Comparison of ENCODE assay signal across 11 cellular contexts in the genomic region with DNA sequence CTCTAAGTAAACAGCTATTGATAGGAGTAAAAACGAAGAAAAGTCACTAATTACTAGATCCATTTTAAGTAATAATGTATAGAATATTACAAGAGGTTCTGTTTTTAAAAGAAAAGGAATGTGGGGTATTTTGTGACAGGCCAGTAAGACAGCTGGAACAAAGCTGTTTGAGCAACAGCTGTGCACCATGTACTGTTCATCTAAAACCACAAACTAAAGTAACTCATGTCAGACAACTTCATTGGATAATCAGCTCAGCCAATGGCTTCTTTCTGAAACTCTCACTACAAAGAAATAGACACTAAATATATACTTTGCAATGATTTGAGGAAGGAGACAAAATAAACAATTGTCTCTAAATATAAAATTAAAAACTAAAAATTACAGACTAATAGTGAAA. TPM values are rescaled to one million over a fixed set of nuclear protein-coding genes. Genes with fewer than 3 reads are reported as not detected.
A peak's percentile ranks its signal among the peaks of the same experiment; 100 is the strongest.
DNase-seq lines count a peak whose midpoint lies in the region; ATAC-seq, FAIRE-seq and TF ChIP-seq lines count a peak whose summit lies in the region.
"Had no signal": no experiment of that assay in that cellular context is flagged by ENCODE, and none has a peak within 500 bp of the region (broad histone marks: within the 10 kb centered on the region; RNA-seq: fewer than 3 reads in every experiment).

No MANE protein-coding gene starts in this region.

- H4K5ac ChIP-seq in H1 (ENCODE audit: insufficient read length, low read depth, low read length) = no peak overlapping the region

- H3K56ac ChIP-seq in H1 (replicated peaks; ENCODE audit: insufficient read length, low read depth, low read length) = no peak overlapping the region

- CTCF ChIA-PET in A673 (lab: Charles Lee) (no interaction called here), H1 (lab: Charles Lee; ENCODE audit: partially characterized antibody) (interaction anchor here (1.2 to 5.6 kb wide), 8 partner anchors 10 to 113 kb away, joined by 3 to 49 read pairs (median 5); no protein-coding TSS in a partner anchor)

- no peak for TF ChIP-seq RAD21 in H1 (IDR thresholded peaks at IDR 0.05 in 1 of 2, conservative IDR thresholded peaks at IDR 0.05 in 1 of 2; ENCODE audit: low read depth in 2 of 2, low read length in 2 of 2)

- no peak overlapping the region for H4K8ac ChIP-seq in H1 (ENCODE audit: extremely low read depth, insufficient read depth, low read length)

- no peaks in the 10 kb centered on the region for H4K20me1 ChIP-seq in H1 (replicated peaks in 1 of 2; ENCODE audit: control insufficient read depth in 1 of 2, insufficient read depth in 2 of 2, low read length in 2 of 2)

- no peak overlapping the region for H3K18ac ChIP-seq in H1 (ENCODE audit: extremely low read depth, low read length)

- no peaks in the 10 kb centered on the region for H3K27me3 ChIP-seq in A673 (replicated peaks; ENCODE audit: insufficient read depth, low read depth, low read length, poor library complexity)
- no peaks in the 10 kb centered on the region for H3K27me3 ChIP-seq in H1 (replicated peaks in 1 of 4; ENCODE audit: control insufficient read depth in 3 of 4, extremely low read depth in 1 of 4, insufficient read depth in 3 of 4, low read length in 3 of 4)

- no peak overlapping the region; a peak in 1 of 4 replicates for H3K4me2 ChIP-seq in H1 (ENCODE audit: insufficient read depth in 1 of 2, low read depth in 2 of 2, low read length in 2 of 2)

- H3K4me1 ChIP-seq in A673 (ENCODE audit: insufficient read depth, low read length, poor library complexity, severe bottlenecking) = peaks cover 7% of the 10 kb centered on the region
- H3K4me1 ChIP-seq in H1 (replicated peaks in 1 of 4; ENCODE audit: control insufficient read depth in 3 of 4, insufficient read depth in 4 of 4, low read length in 3 of 4) = peaks cover 0 to 29% (median 7%) of the 10 kb centered on the region in 4 experiments; a peak in 5 of 7 replicates

- no peak overlapping the region for H2BK5ac ChIP-seq in H1 (ENCODE audit: low read depth, low read length)

- TF ChIP-seq POLR2A in H1 (IDR thresholded peaks at IDR 0.05; ENCODE audit: control extremely low read depth in 1 of 2, low read depth in 2 of 2, low read length in 2 of 2) = no peak

- H2BK20ac ChIP-seq in H1 (ENCODE audit: low read length) = no peak overlapping the region

- H3K27ac ChIP-seq in A673 (ENCODE audit: low read depth, low read length, poor library complexity, severe bottlenecking) (no peak overlapping the region), H1 (ENCODE audit: low read depth, low read length) (no peak overlapping the region)

- no peak overlapping the region for H3K23ac ChIP-seq in H1 (ENCODE audit: insufficient read length)

- no peak overlapping the region for H3K14ac ChIP-seq in H1 (ENCODE audit: insufficient read length)

- H3K4me3 ChIP-seq in A673 (ENCODE audit: low read depth, low read length, poor library complexity, severe bottlenecking) = no peak overlapping the region
- peak overlapping the region in 1 of 4 experiments; percentile 64; a peak in 1 of 8 replicates for H3K4me3 ChIP-seq in H1 (ENCODE audit: extremely low read depth in 1 of 4, insufficient read depth in 2 of 4, low read depth in 3 of 4, low read length in 4 of 4)

- peak; percentile 24 for DNase-seq in A673 (ENCODE audit: low spot score)
- DNase-seq in H1 (ENCODE audit: low read depth in 1 of 2, low spot score in 2 of 2) = no peak
- no peak for DNase-seq in NCI-H446 (lab: John Stamatoyannopoulos, UW)
- DNase-seq in activated CD4-positive, alpha-beta T cell treated with anti-CD3 and anti-CD28 coated beads, Interleukin-2, amount 50 U/mL, for 48 hours = no peak
- no peak for DNase-seq in NCI-H146 treated with DMSO at 0.1 percent for 48 hours (lab: John Stamatoyannopoulos, UW; ENCODE audit: unreplicated experiment)
- no peak for DNase-seq in activated CD4-positive, alpha-beta T cell treated with anti-CD3 and anti-CD28 coated beads for 1 hour
- DNase-seq: ACHN; activated CD8-positive, alpha-beta memory T cell treated with anti-CD3 and anti-CD28 coated beads, Interleukin-2, amount 50 U/mL, for 4 hours; NCI-H2171 had no signal

- BruUV-seq in A673 (replicated peaks; lab: Mats Ljungman, UMichigan) = no TSS peak

- POLR2A ChIA-PET in A673 (lab: Charles Lee; ENCODE audit: low non-redundant PET) (no interaction called here), H1 (lab: Charles Lee; ENCODE audit: partially characterized antibody) (interaction anchor here (1.0 to 4.5 kb wide), 16 partner anchors 8 to 79 kb away, joined by 3 to 18 read pairs (median 6); no protein-coding TSS in a partner anchor)

- H2BK12ac ChIP-seq in H1 (ENCODE audit: low read depth, low read length) = no peak overlapping the region

- TF ChIP-seq CTCF in A673 (conservative IDR thresholded peaks at IDR 0.05; ENCODE audit: low read depth, low read length) = no peak
- no peak for TF ChIP-seq CTCF in H1 (IDR thresholded peaks at IDR 0.05; ENCODE audit: control extremely low read depth in 1 of 3, insufficient read depth in 1 of 3, low read depth in 1 of 3, low read length in 3 of 3)

- no peak for FAIRE-seq in H1 (lab: Jason Lieb, UNC)

- peaks cover 5% of the 10 kb centered on the region for H3K23me2 ChIP-seq in H1 (ENCODE audit: low read depth, low read length)

- no peaks in the 10 kb centered on the region for H3K79me1 ChIP-seq in H1 (ENCODE audit: low read depth, low read length)

- H3K79me2 ChIP-seq in H1 (ENCODE audit: control insufficient read depth in 1 of 2, insufficient read depth in 2 of 2, low read length in 2 of 2) = peaks cover 25 to 95% of the 10 kb centered on the region in 2 experiments

- no peak overlapping the region for H2AK5ac ChIP-seq in H1 (ENCODE audit: low read depth, low read length)

- peaks cover 6% of the 10 kb centered on the region for H3K9me3 ChIP-seq in A673 (ENCODE audit: low read depth, low read length, poor library complexity, severe bottlenecking)
- H3K9me3 ChIP-seq in H1 (ENCODE audit: insufficient read depth in 2 of 2, low read depth in 1 of 2, low read length in 1 of 2) = no peaks in the 10 kb centered on the region

- TF ChIP-seq EP300 in H1 (IDR thresholded peaks at IDR 0.05; ENCODE audit: borderline replicate concordance in 1 of 2, low read depth in 2 of 2, low read length in 2 of 2) = no peak

- H3K36me3 ChIP-seq in A673 (ENCODE audit: insufficient read depth, low read length, poor library complexity, severe bottlenecking) (no peaks in the 10 kb centered on the region), H1 (ENCODE audit: control insufficient read depth in 2 of 4, insufficient read depth in 4 of 4, low read length in 3 of 4) (no peaks in the 10 kb centered on the region; a peak in 1 of 8 replicates)

- no peak overlapping the region for H4K91ac ChIP-seq in H1 (replicated peaks; ENCODE audit: insufficient read length, low read length)

- H2BK15ac ChIP-seq in H1 (ENCODE audit: low read length) = no peak overlapping the region

- H2AFZ ChIP-seq in H1 (ENCODE audit: low read length) = no peak overlapping the region

- intact Hi-C loops in A673 (cut with micrococcal nuclease; ENCODE audit: unreplicated experiment) = no loop called here

- no peak overlapping the region for H3K9ac ChIP-seq in H1 (replicated peaks in 1 of 4; ENCODE audit: extremely low read depth in 1 of 4, low read depth in 3 of 4, low read length in 3 of 4)

- peak overlapping the region; percentile 29 for H2BK120ac ChIP-seq in H1 (replicated peaks; ENCODE audit: low read depth, low read length)

- peak; percentile 66 for ATAC-seq in GM19397 (IDR thresholded peaks at IDR 0.05; ENCODE audit: unreplicated experiment)
- ATAC-seq in HG03280 (IDR thresholded peaks at IDR 0.05; ENCODE audit: unreplicated experiment) = peak; percentile 62

- WGBS in H1 (ENCODE audit: extremely low coverage in 1 of 2, insufficient coverage in 1 of 2, insufficient read length in 1 of 2, insufficient replicate concordance in 2 of 2, low coverage in 1 of 2, low lambda C conversion rate in 2 of 2, missing lambda C conversion rate in 1 of 2), 2 experiments = 85% methylated on average over 1 of the region's 1 CpG; no CpG with 5 or more reads in 1 of the 2 experiments

- no peak overlapping the region for H3K4ac ChIP-seq in H1 (replicated peaks; ENCODE audit: insufficient read length, low read depth, low read length)

TF ChIP-seq in H1, 55 proteins besides CTCF, POLR2A, EP300 and RAD21:
- TF ChIP-seq SP4 (IDR thresholded peaks at IDR 0.05; ENCODE audit: low read length) (no peak), TAF7 (optimal IDR thresholded peaks at IDR 0.05; ENCODE audit: borderline replicate concordance, low read depth, low read length) (no peak), MAFK (IDR thresholded peaks at IDR 0.05; ENCODE audit: low read depth, low read length) (no peak), SAP30 (IDR thresholded peaks at IDR 0.05; ENCODE audit: insufficient read depth, insufficient replicate concordance, low read length) (no peak), TBP (IDR thresholded peaks at IDR 0.05; ENCODE audit: low read depth, low read length) (no peak)

RNA-seq across cellular contexts. Expression of gene RRAS2, which starts 16.1 kb away (rescaled TPM):
- total RNA-seq in A673 (2021) = 23.3 and 24.8 TPM in 2 replicates
- 220 and 234 TPM in 2 replicates for total RNA-seq in H1 (2021; fragmentation: NEBNext Ultra II Directional; extraction: Animal tissue kit (Norgen Biotek cat#: 25700))
- polyA plus RNA-seq in H1 (2011; rRNA removed) = 48.5 and 72.3 TPM in 2 replicates
- 100 TPM for polyA plus RNA-seq in H1 (2011; cell fraction: cytosol; rRNA removed)
- polyA plus RNA-seq in H1 (2011; cell fraction: nucleus; rRNA removed) = 27.8 TPM
- polyA plus RNA-seq in H1 (2012, experiment 1 of 2) = 94.8 to 171 TPM (median 113 TPM) in 4 replicates
- polyA plus RNA-seq in H1 (2012, experiment 2 of 2) = 51.6 TPM
- polyA plus RNA-seq in H1 (2013, experiment 1 of 2) = 142 TPM
- polyA plus RNA-seq in H1 (2013, experiment 2 of 2) = 146 TPM
- polyA minus RNA-seq in H1 (2011; rRNA and poly(A)+ RNA removed) = 46.3 and 83.7 TPM in 2 replicates
- polyA minus RNA-seq in H1 (2011; cell fraction: cytosol; rRNA and poly(A)+ RNA removed) = 105 TPM
- polyA minus RNA-seq in H1 (2011; cell fraction: nucleus; rRNA and poly(A)+ RNA removed) = 85.4 TPM
